1 cellular context compared by ENCODE assay signal in genomic region chr18:6109743-6110142, GRCh38.
TF ChIP-seq lines count a peak whose summit lies in the region.

No MANE protein-coding gene starts in this region.

TF ChIP-seq in HepG2, 621 proteins besides CTCF, POLR2A, EP300 and RAD21 (continued from another document):
- TF ChIP-seq ZNF33B (CRISPR knock-in tag; IDR thresholded peaks at IDR 0.05) = no peak
- no peak for TF ChIP-seq ZNF496 (CRISPR knock-in tag; IDR thresholded peaks at IDR 0.05; ENCODE audit: insufficient replicate concordance)
- TF ChIP-seq TFE3 (CRISPR knock-in tag; IDR thresholded peaks at IDR 0.05) = no peak
- TF ChIP-seq MTERF4 (CRISPR knock-in tag; IDR thresholded peaks at IDR 0.05) = no peak
- no peak for TF ChIP-seq ZNF101 (CRISPR knock-in tag; IDR thresholded peaks at IDR 0.05; ENCODE audit: borderline replicate concordance, low read depth)
- no peak for TF ChIP-seq ZNF24 (IDR thresholded peaks at IDR 0.05)
- TF ChIP-seq XBP1 (CRISPR knock-in tag; IDR thresholded peaks at IDR 0.05) = no peak
- no peak for TF ChIP-seq PHF8 (CRISPR knock-in tag; IDR thresholded peaks at IDR 0.05)
